16 cellular contexts compared by ENCODE assay signal in the genomic region with DNA sequence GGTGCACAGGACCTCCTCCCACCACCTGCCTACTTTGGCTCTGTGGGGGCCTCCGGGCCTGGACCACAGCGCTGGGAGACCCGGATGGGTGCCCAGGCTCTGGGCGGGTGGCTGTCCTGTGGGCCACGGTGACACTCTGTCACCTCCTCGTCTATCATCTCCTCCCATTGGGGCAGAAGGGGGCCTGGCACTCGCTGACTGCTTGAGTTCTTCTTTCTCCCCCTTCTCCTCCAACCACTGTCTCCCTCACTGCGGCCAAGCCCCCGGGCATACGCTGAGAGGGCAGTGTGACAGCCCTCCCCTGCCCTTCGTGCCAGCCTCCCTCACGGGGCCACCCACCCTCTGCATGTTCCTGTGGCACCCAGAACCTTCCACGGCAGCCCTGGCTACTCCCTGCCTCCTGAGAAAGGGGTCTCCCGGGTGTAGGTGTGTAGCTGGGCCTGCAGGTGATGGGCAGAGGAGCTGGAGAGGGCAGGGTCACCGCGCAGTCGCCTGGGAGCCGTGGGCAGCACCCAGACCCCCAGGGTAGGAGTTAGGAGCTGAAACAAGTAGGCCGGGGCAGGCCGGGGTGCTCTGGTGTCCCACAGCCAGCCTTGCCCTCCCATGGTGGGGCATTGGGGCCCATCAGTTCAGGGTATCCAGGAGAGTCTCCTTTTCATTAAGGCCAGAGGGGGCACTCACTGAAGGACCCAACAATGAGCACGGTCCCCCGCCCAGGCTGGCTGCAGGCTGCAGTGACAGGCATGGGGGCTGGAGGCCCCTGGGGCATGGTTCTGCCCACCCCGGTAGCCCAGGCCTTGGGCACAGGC.
"Had no signal": no experiment of that assay in that cellular context is flagged by ENCODE, and none has a peak within 500 bp of the region (broad histone marks: within the 10 kb centered on the region; RNA-seq: fewer than 3 reads in every experiment).

No MANE protein-coding gene starts in this region.

- H3K36me3 Mint-ChIP-seq: activated naive CD4-positive, alpha-beta T cell treated with anti-CD3 and anti-CD28 coated beads, Interleukin-2, amount 50 U/mL, for 72 hours; brain; natural killer cell had no signal

- H3K27me3 ChIP-seq: right lobe of liver, testis had no signal

- H2AFZ ChIP-seq: hepatocyte had no signal

- DNase-seq: activated CD4-positive, alpha-beta T cell treated with anti-CD3 and anti-CD28 coated beads for 48 hours; activated CD8-positive, alpha-beta memory T cell treated with anti-CD3 and anti-CD28 coated beads for 24 hours; mammary epithelial cell; natural killer cell; occipital lobe; right lobe of liver; stimulated activated CD4-positive, alpha-beta T cell treated with anti-CD3 and anti-CD28 coated beads, Interleukin-12 subunit alpha, Interleukin-12 subunit beta, amount 100 ng/mL, for 4 hours; stimulated activated naive CD4-positive, alpha-beta T cell treated with Interleukin-2 at 50 U/mL for 16 hours; testis had no signal

- H3K9me3 Mint-ChIP-seq: activated naive CD4-positive, alpha-beta T cell treated with anti-CD3 and anti-CD28 coated beads, Interleukin-2, amount 50 U/mL, for 72 hours; brain; dendritic cell treated with granulocyte-macrophage colony-stimulating factor and Interleukin-4, amounts not matched to agents 40 ng/mL and 50 ng/mL, for 4 days; natural killer cell; T-helper 1 cell treated with Interleukin-12 subunit alpha and Interleukin-12 subunit beta and Interleukin-4 antibody, amounts not matched to agents 30 μg/mL and 1 μg/mL, for 36 hours had no signal

- H3K27ac Mint-ChIP-seq: activated naive CD4-positive, alpha-beta T cell treated with anti-CD3 and anti-CD28 coated beads, Interleukin-2, amount 50 U/mL, for 72 hours; dendritic cell treated with granulocyte-macrophage colony-stimulating factor and Interleukin-4, amounts not matched to agents 40 ng/mL and 50 ng/mL, for 4 days; natural killer cell; T-helper 1 cell treated with Interleukin-12 subunit alpha and Interleukin-12 subunit beta and Interleukin-4 antibody, amounts not matched to agents 30 μg/mL and 1 μg/mL, for 36 hours had no signal

- H3K4me2 ChIP-seq: hepatocyte had no signal

- H3K4me3 ChIP-seq: hepatocyte, mucosa of descending colon, prostate gland, right lobe of liver, testis had no signal

- H3K9me3 ChIP-seq: mucosa of descending colon, prostate gland, right lobe of liver, testis had no signal

- H3K27ac ChIP-seq: hepatocyte, prostate gland, right lobe of liver, testis had no signal

- H3K4me1 ChIP-seq: prostate gland, right lobe of liver, testis had no signal

- H3K4me3 Mint-ChIP-seq: brain; dendritic cell treated with granulocyte-macrophage colony-stimulating factor and Interleukin-4, amounts not matched to agents 40 ng/mL and 50 ng/mL, for 4 days; natural killer cell; T-helper 1 cell treated with Interleukin-12 subunit alpha and Interleukin-12 subunit beta and Interleukin-4 antibody, amounts not matched to agents 30 μg/mL and 1 μg/mL, for 36 hours had no signal

- H3K79me2 ChIP-seq: hepatocyte had no signal

- H3K36me3 ChIP-seq: prostate gland, right lobe of liver had no signal
